15 cellular contexts compared by ENCODE assay signal in the genomic region with DNA sequence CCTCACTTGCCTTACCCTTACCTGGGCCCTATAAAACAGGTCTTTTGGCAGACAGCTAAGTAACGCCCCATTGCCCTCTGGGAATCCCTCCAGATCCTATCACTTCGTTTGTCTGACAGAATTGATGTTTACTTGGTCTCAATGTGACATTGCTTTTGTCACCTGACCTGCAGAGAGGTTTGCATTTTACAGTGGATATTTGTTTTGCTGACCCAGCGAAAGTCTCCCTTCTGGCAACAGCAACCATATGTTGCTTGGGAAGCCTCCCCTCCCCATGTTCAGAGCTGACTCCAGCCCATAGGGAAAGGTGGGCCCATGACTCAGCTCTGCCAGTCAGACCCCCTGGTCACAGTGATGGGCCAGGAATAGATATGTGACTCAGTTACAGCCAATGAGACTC. TPM values are rescaled to one million over a fixed set of nuclear protein-coding genes. Genes with fewer than 3 reads are reported as not detected.
DNase-seq lines count a peak whose midpoint lies in the region; ATAC-seq and TF ChIP-seq lines count a peak whose summit lies in the region.
"Had no signal": no experiment of that assay in that cellular context is flagged by ENCODE, and none has a peak within 500 bp of the region (broad histone marks: within the 10 kb centered on the region; RNA-seq: fewer than 3 reads in every experiment).

No MANE protein-coding gene starts in this region.

- no peak overlapping the region for H3K14ac ChIP-seq in IMR-90 (replicated peaks; ENCODE audit: low read depth, low read length)
- no peak overlapping the region for H3K14ac ChIP-seq in mesenchymal stem cell (ENCODE audit: low read length in 2 of 2)

- no peak for ATAC-seq in IMR-90 (ENCODE audit: low read depth)
- no peak for ATAC-seq in GM19395 (IDR thresholded peaks at IDR 0.05; ENCODE audit: unreplicated experiment)
- ATAC-seq: activated CD8-positive, alpha-beta T cell treated with anti-CD3 and anti-CD28 coated beads, Interleukin-2, amount 10 ng/mL, durations not matched to agents 7 days and 5 days; stimulated activated naive B cell treated with anti-CD40 and anti-IgM and Interleukin-4, amounts not matched to agents 10 μg/mL and 1 μg/mL and 100 μg/mL, for 72 hours had no signal

- H3K4ac ChIP-seq in IMR-90 (ENCODE audit: low read depth, low read length) (no peak overlapping the region), mesenchymal stem cell (ENCODE audit: low read depth in 1 of 2, low read length in 2 of 2) (no peak overlapping the region)

- H3K18ac ChIP-seq in IMR-90 (ENCODE audit: low read depth, low read length) (no peak overlapping the region), mesenchymal stem cell (ENCODE audit: low read depth in 1 of 2, low read length in 2 of 2) (peak overlapping the region in 1 of 2 experiments; percentile 11)

- H3K79me1 ChIP-seq in IMR-90 (ENCODE audit: low read depth in 1 of 2, low read length in 2 of 2): no peaks in the 10 kb centered on the region
- peaks cover 4% of the 10 kb centered on the region for H3K79me1 ChIP-seq in mesenchymal stem cell (replicated peaks; ENCODE audit: low read length, poor library complexity, severe bottlenecking)

- H2BK120ac ChIP-seq in IMR-90 (ENCODE audit: low read depth, low read length) (no peak overlapping the region), mesenchymal stem cell (ENCODE audit: low read depth, low read length) (no peak overlapping the region)

- no TSS peak for BruUV-seq in IMR-90 (replicated peaks; lab: Mats Ljungman, UMichigan)

- POLR2A ChIA-PET in IMR-90 (lab: Charles Lee; ENCODE audit: unreplicated experiment): no interaction called here
- POLR2A ChIA-PET in GM10248 (lab: Yijun Ruan, JAX): no interaction called here

- H3K9me3 ChIP-seq in IMR-90 (ENCODE audit: control insufficient read depth, insufficient read depth, low read length): no peaks in the 10 kb centered on the region
- H3K9me3 ChIP-seq in mesenchymal stem cell (ENCODE audit: control insufficient read depth, low read length): no peaks in the 10 kb centered on the region

- in situ Hi-C loops in IMR-90 (cut with MboI; ENCODE audit: low sequenced_read_pairs): no loop called here

- H3K9me1 ChIP-seq in IMR-90 (ENCODE audit: insufficient read depth, low read length): no peaks in the 10 kb centered on the region

- no peak overlapping the region for H2BK5ac ChIP-seq in IMR-90 (ENCODE audit: low read depth, low read length, poor library complexity, severe bottlenecking)
- H2BK5ac ChIP-seq in mesenchymal stem cell (ENCODE audit: low read depth, low read length, poor library complexity, severe bottlenecking): no peak overlapping the region

- H2BK20ac ChIP-seq in IMR-90 (ENCODE audit: low read depth, low read length): no peak overlapping the region

- H3K56ac ChIP-seq in IMR-90 (ENCODE audit: extremely low read depth, insufficient read depth, low read length): no peak overlapping the region

- dilution Hi-C loops in IMR-90 (cut with HindIII; ENCODE audit: low sequenced_read_pairs, unreplicated experiment): no loop called here

- H4K5ac ChIP-seq in IMR-90 (ENCODE audit: low read depth, low read length): no peak overlapping the region

- H3K23ac ChIP-seq in IMR-90 (ENCODE audit: low read depth, low read length) (no peak overlapping the region), mesenchymal stem cell (ENCODE audit: low read length in 2 of 2) (no peak overlapping the region)

- no peak overlapping the region for H4K91ac ChIP-seq in IMR-90 (ENCODE audit: insufficient read depth, low read depth, low read length)
- H4K91ac ChIP-seq in mesenchymal stem cell (ENCODE audit: low read length): no peak overlapping the region

- TF ChIP-seq CTCF in IMR-90 (conservative IDR thresholded peaks at IDR 0.05; ENCODE audit: low read depth, low read length) (no peak), GM10248 (IDR thresholded peaks at IDR 0.05; ENCODE audit: control extremely low read depth, extremely low read depth, low read depth, missing control alignments) (no peak)

- H3K27me3 ChIP-seq in IMR-90 (ENCODE audit: control insufficient read depth, insufficient read depth, low read length) (no peaks in the 10 kb centered on the region), mesenchymal stem cell (ENCODE audit: control insufficient read depth in 1 of 2, insufficient read depth in 1 of 2, low read length in 2 of 2) (no peaks in the 10 kb centered on the region)

- H3K9ac ChIP-seq in IMR-90 (ENCODE audit: low read depth, low read length) (no peak overlapping the region), mesenchymal stem cell (ENCODE audit: low read length) (no peak overlapping the region)

- no peak overlapping the region for H2BK12ac ChIP-seq in mesenchymal stem cell (ENCODE audit: low read length in 2 of 2)

- H2AFZ ChIP-seq in IMR-90 (replicated peaks; ENCODE audit: low read length, poor library complexity): no peak overlapping the region
- no peak overlapping the region for H2AFZ ChIP-seq in mesenchymal stem cell (ENCODE audit: low read depth, low read length)

- WGBS in IMR-90 (ENCODE audit: extremely low coverage in 2 of 2, insufficient read length in 1 of 2), 2 experiments: no CpG with 5 or more reads among the region's 3 CpGs
- WGBS in mesenchymal stem cell: 37% methylated on average over 3 of the region's 3 CpGs

- H3K4me2 ChIP-seq in IMR-90 (ENCODE audit: low read depth, low read length): no peak overlapping the region
- H3K4me2 ChIP-seq in mesenchymal stem cell (ENCODE audit: low read length, poor library complexity, severe bottlenecking): no peak overlapping the region

- CTCF ChIA-PET in IMR-90 (lab: Yijun Ruan, JAX) (no interaction called here), GM10248 (lab: Yijun Ruan, JAX) (interaction anchor here (0.7 to 1.5 kb wide), 3 partner anchors 10 to 101 kb away, joined by 3 read pairs; no protein-coding TSS in a partner anchor)

- H3K4me1 ChIP-seq in IMR-90 (ENCODE audit: control insufficient read depth, insufficient read depth, low read length) (peaks cover 5% of the 10 kb centered on the region), mesenchymal stem cell (ENCODE audit: control insufficient read depth, insufficient read depth, low read depth, low read length) (peaks cover 2% of the 10 kb centered on the region)

- no peak overlapping the region for H3K4me3 ChIP-seq in IMR-90 (ENCODE audit: insufficient read depth, low read depth, low read length)
- H3K4me3 ChIP-seq in mesenchymal stem cell (ENCODE audit: insufficient read depth in 1 of 2, low read depth in 1 of 2, low read length in 2 of 2): no peak overlapping the region

- intact Hi-C loops in IMR-90 (cut with micrococcal nuclease): no loop called here

- TF ChIP-seq RAD21 in IMR-90 (IDR thresholded peaks at IDR 0.05; ENCODE audit: low read length): no peak

- peak; percentile 50 for DNase-seq in DMS153 (lab: John Stamatoyannopoulos, UW)
- no peak for DNase-seq in IMR-90
- DNase-seq in RPMI8226: peak; percentile 40
- DNase-seq in mesenchymal stem cell: no peak
- DNase-seq in SKM-1 treated with dmso at 0.1 percent for 144 hours (lab: John Stamatoyannopoulos, UW; ENCODE audit: unreplicated experiment): no peak
- no peak for DNase-seq in GM10248 (ENCODE audit: extremely low spot score)
- no peak for DNase-seq in OCI-M2 (lab: John Stamatoyannopoulos, UW; ENCODE audit: unreplicated experiment)
- DNase-seq: activated CD8-positive, alpha-beta T cell treated with anti-CD3 and anti-CD28 coated beads, Interleukin-2, amount 10 ng/mL, durations not matched to agents 7 days and 5 days; activated gamma-delta T cell treated with Interleukin-2 at 50 U/mL for 16 hours; effector memory CD4-positive, alpha-beta T cell; foreskin fibroblast; NCI-H524 treated with DMSO at 0.1 percent for 48 hours; SHP77 treated with DMSO at 0.1 percent for 48 hours; stimulated activated naive B cell treated with anti-CD40 and anti-IgM and Interleukin-4, amounts not matched to agents 10 μg/mL and 1 μg/mL and 100 μg/mL, for 72 hours had no signal

- H3K36me3 ChIP-seq in IMR-90 (ENCODE audit: control insufficient read depth, insufficient read depth, low read length): no peaks in the 10 kb centered on the region
- H3K36me3 ChIP-seq in mesenchymal stem cell (ENCODE audit: control insufficient read depth in 1 of 2, insufficient read depth in 2 of 2, low read depth in 1 of 2, low read length in 2 of 2): no peaks in the 10 kb centered on the region

- no peaks in the 10 kb centered on the region; the same call in 1 of the 2 replicates for H4K20me1 ChIP-seq in IMR-90 (ENCODE audit: insufficient read depth, low read length)

- no peak for TF ChIP-seq POLR2A in IMR-90 (IDR thresholded peaks at IDR 0.05; ENCODE audit: low read depth, low read length)

- no peak overlapping the region for H2AK9ac ChIP-seq in IMR-90 (replicated peaks; ENCODE audit: low read depth, low read length, poor library complexity)

- H3K27ac ChIP-seq in IMR-90 (ENCODE audit: insufficient read depth, low read length): no peak overlapping the region
- no peak overlapping the region for H3K27ac ChIP-seq in mesenchymal stem cell (ENCODE audit: low read length, poor library complexity, severe bottlenecking)

- no peak overlapping the region for H2AK5ac ChIP-seq in IMR-90 (ENCODE audit: low read depth, low read length)
- no peak overlapping the region for H2AK5ac ChIP-seq in mesenchymal stem cell (ENCODE audit: low read length, severe bottlenecking)

- H4K8ac ChIP-seq in IMR-90 (ENCODE audit: low read depth in 2 of 2, low read length in 2 of 2) (no peak overlapping the region), mesenchymal stem cell (ENCODE audit: low read length) (peak overlapping the region; percentile 64)

- H2BK15ac ChIP-seq in IMR-90 (ENCODE audit: low read depth, low read length) (no peak overlapping the region), mesenchymal stem cell (ENCODE audit: low read depth, poor library complexity, severe bottlenecking) (no peak overlapping the region)

TF ChIP-seq in IMR-90, 13 proteins besides CTCF, POLR2A, EP300 and RAD21:
- no peak for TF ChIP-seq MAZ (IDR thresholded peaks at IDR 0.05; ENCODE audit: borderline replicate concordance, low read depth, low read length)
- peak; percentile 95 for TF ChIP-seq MAFK (IDR thresholded peaks at IDR 0.05; ENCODE audit: low read depth, low read length)

RNA-seq across cellular contexts. Expression of a gene that starts 54.0 kb away (rescaled TPM):
- 41.9 and 47.3 TPM in 2 replicates for total RNA-seq in IMR-90 (2012; rRNA removed)
- polyA plus RNA-seq in IMR-90 (2012; rRNA removed): 70.3 and 77.4 TPM in 2 replicates
- polyA plus RNA-seq in IMR-90 (2012; cell fraction: cytosol; rRNA removed): 55.0 and 59.6 TPM in 2 replicates
- polyA plus RNA-seq in IMR-90 (2012; cell fraction: nucleus; rRNA removed; ENCODE audit: low replicate concordance): 78.4 and 111 TPM in 2 replicates
- polyA plus RNA-seq in mesenchymal stem cell (2013, experiment 1 of 2): 133 TPM
- 124 TPM for polyA plus RNA-seq in mesenchymal stem cell (2013, experiment 2 of 2)

Comparison
In these comparisons a context has a peak if more than half of its experiments do, and no peak if none do; other contexts are left out.
1. DNase-seq: peak in DMS153 (single experiment) and RPMI8226 (single experiment); none in IMR-90 (single experiment), mesenchymal stem cell (single experiment), SKM-1 treated with dmso at 0.1 percent for 144 hours (single experiment), GM10248 (single experiment) and OCI-M2 (single experiment).